In the genomic region with DNA sequence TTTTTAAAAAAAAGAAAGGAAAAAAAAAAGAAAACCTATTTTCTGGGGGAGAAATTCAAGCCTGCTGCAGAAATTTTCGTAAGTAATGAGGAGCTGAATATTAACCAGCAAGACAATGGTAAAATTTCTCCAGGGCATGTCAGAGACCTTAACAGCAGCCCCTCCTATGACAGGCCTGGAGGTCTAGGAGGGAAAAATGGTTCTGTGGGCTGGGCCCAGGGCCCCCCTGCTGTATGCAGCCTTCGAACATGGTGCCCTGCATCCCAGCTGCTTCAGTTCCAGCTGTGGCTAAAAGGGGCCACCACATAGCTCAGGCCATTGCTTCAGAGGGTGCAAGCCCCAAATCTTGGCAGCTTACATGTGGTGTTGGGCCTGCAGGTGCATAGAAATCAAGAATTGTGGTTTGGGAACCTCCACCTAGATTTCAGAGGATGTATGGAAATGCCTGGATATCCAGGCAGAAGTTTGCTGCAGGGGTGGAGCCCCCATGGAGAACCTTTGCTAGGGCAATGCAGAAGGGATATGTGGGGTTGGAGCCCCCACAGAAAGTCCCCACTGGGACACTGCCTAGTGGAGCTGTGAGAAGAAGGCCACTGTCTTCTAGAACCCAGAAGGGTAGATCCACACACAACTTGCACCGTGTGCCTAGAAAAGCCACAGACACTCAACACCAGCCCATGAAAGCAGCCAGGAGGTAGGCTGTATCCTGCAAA, we compare ENCODE assay signal across 5 cellular contexts. TPM values are rescaled to one million over a fixed set of nuclear protein-coding genes. Genes with fewer than 3 reads are reported as not detected.
DNase-seq lines count a peak whose midpoint lies in the region; ATAC-seq, FAIRE-seq and TF ChIP-seq lines count a peak whose summit lies in the region.
"Not testable (repeated sequence)": the region's sequence is repeated elsewhere in the genome, so short reads cannot be mapped to it uniquely, and the experiment has no call there.

No MANE protein-coding gene starts in this region.

- H2AFZ ChIP-seq in GM12878 (ENCODE audit: control insufficient read depth, low read depth, low read length); HepG2 (ENCODE audit: low read length): not testable (repeated sequence)

- WGBS in GM12878 (ENCODE audit: insufficient coverage, insufficient replicate concordance, low lambda C conversion rate, missing lambda C conversion rate), result 91% methylated on average over 3 of the region's 3 CpGs
- 98% methylated on average over 2 of the region's 3 CpGs for WGBS in HepG2 (ENCODE audit: low lambda C conversion rate)

- H3K36me3 ChIP-seq in BLaER1 (peaks cover 78% of the 10 kb centered on the region), HEK293 (ENCODE audit: control insufficient read depth in 2 of 2, insufficient read depth in 1 of 2, low read length in 2 of 2) (peaks cover 9 to 78% of the 10 kb centered on the region in 2 experiments), HepG2 (replicated peaks in 1 of 2; ENCODE audit: control insufficient read depth in 1 of 2, insufficient read depth in 2 of 2, low read length in 2 of 2) (peaks cover 9 to 56% of the 10 kb centered on the region in 2 experiments; a peak in 4 of 5 replicates)
- H3K36me3 ChIP-seq in GM12878 (ENCODE audit: control insufficient read depth in 2 of 2, insufficient read depth in 2 of 2, low read length in 1 of 2), result not testable (repeated sequence)

- BruUV-seq in GM12878 (replicated peaks; lab: Mats Ljungman, UMichigan), result not testable (repeated sequence)
- TSS peak; percentile 28 for BruUV-seq in HepG2 (replicated peaks; lab: Mats Ljungman, UMichigan)

- H3K4me3 Mint-ChIP-seq in endothelial cell (ENCODE audit: unreplicated experiment), result peak overlapping the region; percentile 47

- CTCF ChIA-PET in HEK293 (lab: Yijun Ruan, JAX), result interaction anchor here (0.6 to 0.7 kb wide), 3 partner anchors 9 to 798 kb away, joined by 3 read pairs; no protein-coding TSS in a partner anchor
- CTCF ChIA-PET in GM12878 (lab: Yijun Ruan, JAX); HepG2 (lab: Yijun Ruan, JAX; ENCODE audit: low intra/inter-chr PET ratio, low total read pairs): not testable (repeated sequence)

- POLR2A ChIA-PET in HEK293 (lab: Yijun Ruan, JAX); GM12878 (lab: Charles Lee); HepG2 (lab: Yijun Ruan, JAX): not testable (repeated sequence)

- peak overlapping the region; percentile 36; the same call in 1 of the 2 replicates for H3K4me3 ChIP-seq in BLaER1
- H3K4me3 ChIP-seq in HEK293 (ENCODE audit: low read depth, low read length); GM12878; HepG2 (replicated peaks in 1 of 3; ENCODE audit: insufficient read depth in 1 of 3, low read depth in 2 of 3, low read length in 3 of 3): not testable (repeated sequence)

- not testable (repeated sequence) for H3K9ac ChIP-seq in BLaER1; GM12878 (ENCODE audit: control insufficient read depth, insufficient read depth, low read length); HepG2 (ENCODE audit: insufficient read depth, low read depth, low read length)

- intact Hi-C loops in GM12878 (cut with micrococcal nuclease; ENCODE audit: unreplicated experiment); HepG2 (cut with micrococcal nuclease; ENCODE audit: unreplicated experiment): not testable (repeated sequence)

- H3K9me3 Mint-ChIP-seq in endothelial cell (ENCODE audit: unreplicated experiment), result peaks cover 13% of the 10 kb centered on the region

- not testable (repeated sequence) for H3K4me2 ChIP-seq in BLaER1; GM12878 (ENCODE audit: control insufficient read depth, insufficient read depth); HepG2 (ENCODE audit: low read depth, low read length)

- H4K20me1 ChIP-seq in BLaER1; GM12878 (ENCODE audit: control insufficient read depth, insufficient read depth); HepG2 (ENCODE audit: insufficient read depth, low read length): not testable (repeated sequence)

- not testable (repeated sequence) for H3K4me1 ChIP-seq in BLaER1; HEK293 (ENCODE audit: control insufficient read depth, insufficient read depth, low read length); GM12878 (ENCODE audit: control insufficient read depth, insufficient read depth, low read length); HepG2 (ENCODE audit: insufficient read depth, low read length)

- not testable (repeated sequence) for FAIRE-seq in GM12878 (lab: Jason Lieb, UNC); HepG2 (lab: Jason Lieb, UNC)

- TF ChIP-seq POLR2A in GM12878 (IDR thresholded peaks at IDR 0.05; ENCODE audit: low read depth, low read length); HepG2 (IDR thresholded peaks at IDR 0.05; ENCODE audit: insufficient read depth in 1 of 2, low read depth in 2 of 2, low read length in 2 of 2): not testable (repeated sequence)

- H3K9me3 ChIP-seq in BLaER1 (peaks cover 44% of the 10 kb centered on the region), HepG2 (ENCODE audit: low read length) (peaks cover 17% of the 10 kb centered on the region)
- H3K9me3 ChIP-seq in HEK293 (ENCODE audit: control insufficient read depth, insufficient read depth, low read depth, low read length); GM12878 (replicated peaks; ENCODE audit: control insufficient read depth, insufficient read depth, low read length): not testable (repeated sequence)

- DNase-seq in GM12878 (ENCODE audit: low read depth, low spot score); endothelial cell (ENCODE audit: low spot score); HepG2 (ENCODE audit: low spot score): not testable (repeated sequence)

- not testable (repeated sequence) for H3K27ac ChIP-seq in BLaER1; HEK293 (ENCODE audit: extremely low read depth, low read depth, low read length); GM12878 (ENCODE audit: control insufficient read depth, insufficient read depth); HepG2 (ENCODE audit: extremely low read length, insufficient read depth, low read length)

- H3K27me3 ChIP-seq in BLaER1; GM12878 (replicated peaks in 1 of 2; ENCODE audit: control insufficient read depth in 2 of 2, insufficient read depth in 2 of 2, low read length in 1 of 2); HepG2 (ENCODE audit: control insufficient read depth in 1 of 2, insufficient read depth in 2 of 2, low read length in 2 of 2): not testable (repeated sequence)

- not testable (repeated sequence) for TF ChIP-seq CTCF in HEK293 (tag by site-specific recombination; IDR thresholded peaks at IDR 0.05); GM12878 (IDR thresholded peaks at IDR 0.05 in 2 of 3, conservative IDR thresholded peaks at IDR 0.05 in 1 of 3; ENCODE audit: control insufficient read depth in 2 of 3, extremely low read depth in 1 of 3, insufficient read depth in 1 of 3, low read depth in 3 of 3, low read length in 3 of 3); endothelial cell (IDR thresholded peaks at IDR 0.05; ENCODE audit: unreplicated experiment); HepG2 (CRISPR knock-in tag; IDR thresholded peaks at IDR 0.05)

- SMC1A ChIA-PET in GM12878 (lab: Charles Lee; ENCODE audit: uncharacterized antibody, unreplicated experiment), result interaction anchor here (0.7 kb wide), 1 partner anchor 22 kb away, joined by 3 read pairs; no protein-coding TSS in a partner anchor

- not testable (repeated sequence) for TF ChIP-seq RAD21 in GM12878 (IDR thresholded peaks at IDR 0.05; ENCODE audit: insufficient read depth, low read depth, low read length); HepG2 (CRISPR knock-in tag; IDR thresholded peaks at IDR 0.05)

- not testable (repeated sequence) for H3K27me3 Mint-ChIP-seq in endothelial cell (ENCODE audit: unreplicated experiment)

- not testable (repeated sequence) for H3K79me2 ChIP-seq in GM12878 (ENCODE audit: control insufficient read depth, insufficient read depth, low read length); HepG2 (ENCODE audit: insufficient read depth, low read length)

- not testable (repeated sequence) for H3K4me1 Mint-ChIP-seq in endothelial cell (ENCODE audit: unreplicated experiment)

- peaks cover 65% of the 10 kb centered on the region for H3K36me3 Mint-ChIP-seq in endothelial cell (ENCODE audit: low read depth, unreplicated experiment)

- not testable (repeated sequence) for TF ChIP-seq EP300 in GM12878 (IDR thresholded peaks at IDR 0.05; ENCODE audit: borderline replicate concordance in 1 of 2, control insufficient read depth in 1 of 2, low read depth in 2 of 2, low read length in 2 of 2); HepG2 (IDR thresholded peaks at IDR 0.05; ENCODE audit: low read depth in 2 of 2, low read length in 2 of 2); HepG2 (CRISPR knock-in tag; IDR thresholded peaks at IDR 0.05; ENCODE audit: borderline replicate concordance)

- in situ Hi-C loops in GM12878 (cut with MboI); HepG2 (cut with HindIII; ENCODE audit: extremely low pct_ligation_motif_present, low pct_unique_long_range_greater_than_20kb): not testable (repeated sequence)

- ATAC-seq in GM12878, HepG2: not testable (repeated sequence)

- H3K27ac Mint-ChIP-seq in endothelial cell (ENCODE audit: unreplicated experiment), result not testable (repeated sequence)

- RAD21 ChIA-PET in GM12878 (lab: Charles Lee; ENCODE audit: unreplicated experiment), result not testable (repeated sequence)

RNA-seq across cellular contexts. Expression of gene RBBP5, which starts 34.0 kb away (rescaled TPM):
- 14.5 and 14.9 TPM in 2 replicates for total RNA-seq in GM12878 (2013; cell fraction: nucleolus; rRNA removed)
- total RNA-seq in GM12878 (2014; rRNA removed) (14.0 and 17.5 TPM in 2 replicates), GM12878 (2014; rRNA removed; fragmentation: Illumina TruSeq; extraction: Trizol) (17.6 and 19.3 TPM in 2 replicates), GM12878 (2021) (14.7 and 15.2 TPM in 2 replicates), endothelial cell (ENCODE audit: unreplicated experiment) (11.4 TPM), HepG2 (2016; rRNA removed; fragmentation: Illumina TruSeq; extraction: Trizol) (17.1 and 26.2 TPM in 2 replicates)
- polyA plus RNA-seq in GM12878 (2011; ENCODE audit: low read depth), result 5.2 TPM
- polyA plus RNA-seq in GM12878 (2011; rRNA removed) (14.9 and 18.4 TPM in 2 replicates), GM12878 (2014; fragmentation: Illumina TruSeq; extraction: Trizol) (17.0 and 22.0 TPM in 2 replicates), GM12878 (2014; fragmentation: Nextera tagmentation; extraction: Ambion mirVana) (10 to 100 TPM; 10.0 to 11.5 TPM), GM12878 (2014; rRNA removed) (11.2 and 11.8 TPM in 2 replicates), GM12878 (2016; fragmentation: Nextera tagmentation; extraction: Ambion mirVana) (10 to 100 TPM; 20.5 to 20.6 TPM), HepG2 (2011; rRNA removed) (5.2 and 6.6 TPM in 2 replicates)
- polyA plus RNA-seq in GM12878 (2011; cell fraction: cytosol; rRNA removed), result 7.9 and 9.1 TPM in 2 replicates
- 2.6 and 4.3 TPM in 2 replicates for polyA plus RNA-seq in GM12878 (2011; cell fraction: nucleus; rRNA removed)
- polyA plus RNA-seq in GM12878 (2012), result 6.2 and 8.0 TPM in 2 replicates
- 23.8 and 37.4 TPM in 2 replicates for polyA minus RNA-seq in GM12878 (2011; rRNA and poly(A)+ RNA removed)
- polyA minus RNA-seq in GM12878 (2011; cell fraction: cytosol; rRNA and poly(A)+ RNA removed), result 8.3 and 11.4 TPM in 2 replicates
- 3.0 and 5.9 TPM in 2 replicates for polyA minus RNA-seq in GM12878 (2011; cell fraction: nucleus; rRNA and poly(A)+ RNA removed)
- 1.6 and 1.9 TPM in 2 replicates for total RNA-seq in HepG2 (2016; cell fraction: cytosol; rRNA removed; fragmentation: Illumina TruSeq; extraction: Trizol; ENCODE audit: low read depth)
- total RNA-seq in HepG2 (2016; cell fraction: insoluble cytoplasmic fraction; rRNA removed; fragmentation: Illumina TruSeq; extraction: Trizol), result 17.2 and 24.7 TPM in 2 replicates
- total RNA-seq in HepG2 (2016; cell fraction: membrane; rRNA removed; fragmentation: Illumina TruSeq; extraction: Trizol), result 6.4 and 7.5 TPM in 2 replicates
- 10.1 and 10.3 TPM in 2 replicates for total RNA-seq in HepG2 (2016; cell fraction: nucleus; rRNA removed; fragmentation: Illumina TruSeq; extraction: Trizol)
- polyA plus RNA-seq in HepG2 (2011; cell fraction: cytosol; rRNA removed), result 3.7 and 5.8 TPM in 2 replicates
- polyA plus RNA-seq in HepG2 (2011; cell fraction: nucleus; rRNA removed), result 1.4 and 1.8 TPM in 2 replicates
- polyA plus RNA-seq in HepG2 (2012), result 5.8 and 6.2 TPM in 2 replicates
- 0.75 and 0.76 TPM in 2 replicates for polyA plus RNA-seq in HepG2 (2016; cell fraction: cytosol; fragmentation: Illumina TruSeq; extraction: Trizol; ENCODE audit: low read depth)
- polyA plus RNA-seq in HepG2 (2016; cell fraction: insoluble cytoplasmic fraction; fragmentation: Illumina TruSeq; extraction: Trizol; ENCODE audit: low read depth), result 14.3 and 15.3 TPM in 2 replicates
- 1.9 and 2.2 TPM in 2 replicates for polyA plus RNA-seq in HepG2 (2016; cell fraction: membrane; fragmentation: Illumina TruSeq; extraction: Trizol; ENCODE audit: low read depth)
- polyA plus RNA-seq in HepG2 (2016; cell fraction: nucleus; fragmentation: Illumina TruSeq; extraction: Trizol; ENCODE audit: insufficient read depth, low read depth), result 9.4 and 10.1 TPM in 2 replicates
- polyA minus RNA-seq in HepG2 (2011; rRNA and poly(A)+ RNA removed; ENCODE audit: low replicate concordance), result 8.1 and 27.8 TPM in 2 replicates
- 9.4 and 10.2 TPM in 2 replicates for polyA minus RNA-seq in HepG2 (2011; cell fraction: cytosol; rRNA and poly(A)+ RNA removed)
- polyA minus RNA-seq in HepG2 (2011; cell fraction: nucleus; rRNA and poly(A)+ RNA removed), result 7.9 and 9.2 TPM in 2 replicates

RNA-seq across cellular contexts. Expression of gene DSTYK, which starts 55.7 kb away (rescaled TPM):
- total RNA-seq in GM12878 (2013; cell fraction: nucleolus; rRNA removed), result 8.1 and 8.2 TPM in 2 replicates
- 4.6 and 5.2 TPM in 2 replicates for total RNA-seq in GM12878 (2014; rRNA removed)
- total RNA-seq in GM12878 (2014; rRNA removed; fragmentation: Illumina TruSeq; extraction: Trizol), result 4.1 and 4.2 TPM in 2 replicates
- total RNA-seq in GM12878 (2021), result 4.7 and 5.5 TPM in 2 replicates
- polyA plus RNA-seq in GM12878 (2011; ENCODE audit: low read depth), result 1.2 TPM
- 3.2 and 3.4 TPM in 2 replicates for polyA plus RNA-seq in GM12878 (2011; rRNA removed)
- polyA plus RNA-seq in GM12878 (2011; cell fraction: cytosol; rRNA removed), result 2.0 and 2.1 TPM in 2 replicates
- 1.1 and 1.3 TPM in 2 replicates for polyA plus RNA-seq in GM12878 (2011; cell fraction: nucleus; rRNA removed)
- 1.5 TPM in 2 replicates for polyA plus RNA-seq in GM12878 (2012)
- polyA plus RNA-seq in GM12878 (2014; fragmentation: Illumina TruSeq; extraction: Trizol), result 4.5 and 5.4 TPM in 2 replicates
- 1 to 10 TPM; 2.7 to 3.4 TPM for polyA plus RNA-seq in GM12878 (2014; fragmentation: Nextera tagmentation; extraction: Ambion mirVana)
- 3.8 and 4.0 TPM in 2 replicates for polyA plus RNA-seq in GM12878 (2014; rRNA removed)
- polyA plus RNA-seq in GM12878 (2016; fragmentation: Nextera tagmentation; extraction: Ambion mirVana), result 1 to 10 TPM; 2.7 to 3.4 TPM
- polyA minus RNA-seq in GM12878 (2011; rRNA and poly(A)+ RNA removed), result 4.2 and 4.8 TPM in 2 replicates
- 2.0 TPM in 2 replicates for polyA minus RNA-seq in GM12878 (2011; cell fraction: cytosol; rRNA and poly(A)+ RNA removed)
- polyA minus RNA-seq in GM12878 (2011; cell fraction: nucleus; rRNA and poly(A)+ RNA removed), result 1.5 and 3.3 TPM in 2 replicates
- 12.2 TPM for total RNA-seq in endothelial cell (ENCODE audit: unreplicated experiment)
- total RNA-seq in HepG2 (2016; rRNA removed; fragmentation: Illumina TruSeq; extraction: Trizol), result 4.8 and 6.1 TPM in 2 replicates
- 1.0 and 1.2 TPM in 2 replicates for total RNA-seq in HepG2 (2016; cell fraction: cytosol; rRNA removed; fragmentation: Illumina TruSeq; extraction: Trizol; ENCODE audit: low read depth)
- 4.8 and 5.9 TPM in 2 replicates for total RNA-seq in HepG2 (2016; cell fraction: insoluble cytoplasmic fraction; rRNA removed; fragmentation: Illumina TruSeq; extraction: Trizol)
- 2.2 and 2.7 TPM in 2 replicates for total RNA-seq in HepG2 (2016; cell fraction: membrane; rRNA removed; fragmentation: Illumina TruSeq; extraction: Trizol)
- 4.2 and 5.3 TPM in 2 replicates for total RNA-seq in HepG2 (2016; cell fraction: nucleus; rRNA removed; fragmentation: Illumina TruSeq; extraction: Trizol)
- 2.5 and 2.6 TPM in 2 replicates for polyA plus RNA-seq in HepG2 (2011; rRNA removed)
- 1.4 and 2.1 TPM in 2 replicates for polyA plus RNA-seq in HepG2 (2011; cell fraction: cytosol; rRNA removed)
- polyA plus RNA-seq in HepG2 (2011; cell fraction: nucleus; rRNA removed), result 1.4 and 1.5 TPM in 2 replicates
- polyA plus RNA-seq in HepG2 (2012), result 2.5 and 2.8 TPM in 2 replicates
- 0.22 and 0.28 TPM in 2 replicates for polyA plus RNA-seq in HepG2 (2016; cell fraction: cytosol; fragmentation: Illumina TruSeq; extraction: Trizol; ENCODE audit: low read depth)
- 3.7 TPM in 2 replicates for polyA plus RNA-seq in HepG2 (2016; cell fraction: insoluble cytoplasmic fraction; fragmentation: Illumina TruSeq; extraction: Trizol; ENCODE audit: low read depth)
- 0.66 and 0.70 TPM in 2 replicates for polyA plus RNA-seq in HepG2 (2016; cell fraction: membrane; fragmentation: Illumina TruSeq; extraction: Trizol; ENCODE audit: low read depth)
- polyA plus RNA-seq in HepG2 (2016; cell fraction: nucleus; fragmentation: Illumina TruSeq; extraction: Trizol; ENCODE audit: insufficient read depth, low read depth), result 3.9 and 4.3 TPM in 2 replicates
- 4.2 and 16.5 TPM in 2 replicates for polyA minus RNA-seq in HepG2 (2011; rRNA and poly(A)+ RNA removed; ENCODE audit: low replicate concordance)
- polyA minus RNA-seq in HepG2 (2011; cell fraction: cytosol; rRNA and poly(A)+ RNA removed), result 2.4 and 2.5 TPM in 2 replicates
- polyA minus RNA-seq in HepG2 (2011; cell fraction: nucleus; rRNA and poly(A)+ RNA removed), result 5.3 and 5.9 TPM in 2 replicates
